In the genomic region with DNA sequence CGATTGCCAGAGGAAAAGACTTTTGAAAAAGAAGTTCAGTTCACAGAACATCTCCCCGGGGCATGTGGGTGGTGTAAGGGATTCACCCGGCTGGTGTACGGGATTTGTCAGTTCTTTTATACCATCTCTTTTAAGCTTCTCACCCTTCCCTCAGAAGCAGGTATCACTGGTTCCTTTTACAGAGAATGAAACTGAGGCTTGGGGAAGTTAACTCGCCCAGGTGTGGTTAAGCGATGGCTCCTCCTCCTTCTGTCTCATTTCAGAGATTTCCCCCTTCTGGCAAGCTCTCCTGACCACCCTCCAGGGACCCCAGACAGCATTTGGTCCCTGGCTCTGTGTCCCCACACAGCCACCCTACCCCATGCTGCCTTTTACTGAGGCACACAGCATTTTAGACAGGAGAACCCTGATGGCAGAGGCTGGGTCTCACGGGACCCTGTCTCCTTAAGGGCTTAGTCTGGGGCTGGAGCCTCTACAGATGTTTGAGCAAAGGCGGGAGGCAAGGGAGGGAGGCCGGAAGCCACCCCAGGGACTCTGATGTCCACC, we compare ENCODE assay signal across 8 cellular contexts. TPM values are rescaled to one million over a fixed set of nuclear protein-coding genes. Genes with fewer than 3 reads are reported as not detected.
DNase-seq lines count a peak whose midpoint lies in the region; ATAC-seq, FAIRE-seq and TF ChIP-seq lines count a peak whose summit lies in the region.

No MANE protein-coding gene starts in this region.

- peak; percentile 23 for ATAC-seq in GM18873 (IDR thresholded peaks at IDR 0.05; ENCODE audit: low FRiP score, unreplicated experiment)
- ATAC-seq in HG03066 (IDR thresholded peaks at IDR 0.05; ENCODE audit: low read depth, unreplicated experiment), result peak; percentile 32
- peak; percentile 25 for ATAC-seq in activated CD8-positive, alpha-beta T cell treated with anti-CD3 and anti-CD28 coated beads, Interleukin-2, amount 10 ng/mL, durations not matched to agents 7 days and 5 days

- H3K36me3 Mint-ChIP-seq in activated CD8-positive, alpha-beta T cell treated with anti-CD3 and anti-CD28 coated beads, Interleukin-2, amount 10 ng/mL, durations not matched to agents 7 days and 5 days (ENCODE audit: low read depth), result peaks cover 10% of the 10 kb centered on the region

- H3K36me3 ChIP-seq in mesendoderm (ENCODE audit: control insufficient read depth, insufficient read depth, low read length) (no peaks in the 10 kb centered on the region), testis (ENCODE audit: low read depth, missing control alignments) (no peaks in the 10 kb centered on the region)

- no CpG with 5 or more reads among the region's 9 CpGs for WGBS in mesendoderm (ENCODE audit: extremely low coverage, insufficient coverage, low lambda C conversion rate)
- 60 to 72% methylated on average over 9 of the region's 9 CpGs for WGBS in testis, 2 donors

- DNase-seq in activated CD8-positive, alpha-beta T cell treated with anti-CD3 and anti-CD28 coated beads, Interleukin-2, amount 10 ng/mL, durations not matched to agents 7 days and 5 days, result peak; percentile 66
- no peak for DNase-seq in mesendoderm
- no peak for DNase-seq in testis
- no peak for DNase-seq in SHP77 (lab: John Stamatoyannopoulos, UW)
- no peak for DNase-seq in urothelium cell line (ENCODE audit: low spot score)
- no peak for DNase-seq in AML-193 (lab: John Stamatoyannopoulos, UW)

- no peak overlapping the region for H3K4me2 ChIP-seq in mesendoderm (ENCODE audit: low read length)

- no peaks in the 10 kb centered on the region for H3K27me3 ChIP-seq in mesendoderm (ENCODE audit: insufficient read depth, low read length, poor library complexity)
- no peaks in the 10 kb centered on the region for H3K27me3 ChIP-seq in testis

- no peak overlapping the region for H2AK5ac ChIP-seq in mesendoderm (ENCODE audit: low read length)

- H3K9me3 ChIP-seq in testis, result no peaks in the 10 kb centered on the region

- H2BK15ac ChIP-seq in mesendoderm (replicated peaks; ENCODE audit: low read depth), result no peak overlapping the region

- no peak overlapping the region for H2BK5ac ChIP-seq in mesendoderm (ENCODE audit: low read length)

- peak overlapping the region; percentile 99 for H3K27ac Mint-ChIP-seq in activated CD8-positive, alpha-beta T cell treated with anti-CD3 and anti-CD28 coated beads, Interleukin-2, amount 10 ng/mL, durations not matched to agents 7 days and 5 days

- intact Hi-C loops in testis (cut with DNase I; ENCODE audit: low total_unique reads), result no loop called here

- no peak for FAIRE-seq in urothelium cell line (lab: Jason Lieb, UNC)

- H3K79me2 ChIP-seq in mesendoderm (ENCODE audit: control insufficient read depth, insufficient read depth, low read length), result no peaks in the 10 kb centered on the region

- no peak overlapping the region for H4K5ac ChIP-seq in mesendoderm (ENCODE audit: low read length)

- H3K4me1 Mint-ChIP-seq in activated CD8-positive, alpha-beta T cell treated with anti-CD3 and anti-CD28 coated beads, Interleukin-2, amount 10 ng/mL, durations not matched to agents 7 days and 5 days (ENCODE audit: low read depth), result peaks cover 86% of the 10 kb centered on the region

- no peak overlapping the region for H2BK120ac ChIP-seq in mesendoderm (ENCODE audit: low read depth, low read length)

- no peak overlapping the region for H3K18ac ChIP-seq in mesendoderm (ENCODE audit: low read length)

- H3K9me3 Mint-ChIP-seq in activated CD8-positive, alpha-beta T cell treated with anti-CD3 and anti-CD28 coated beads, Interleukin-2, amount 10 ng/mL, durations not matched to agents 7 days and 5 days (ENCODE audit: insufficient read depth), result no peaks in the 10 kb centered on the region

- no peaks in the 10 kb centered on the region for H3K79me1 ChIP-seq in mesendoderm (ENCODE audit: low read length)

- POLR2A ChIA-PET in activated CD8-positive, alpha-beta T cell treated with anti-CD3 and anti-CD28 coated beads, Interleukin-2, amount 10 ng/mL, durations not matched to agents 7 days and 5 days (lab: Charles Lee), result interaction anchor here (0.7 to 4.9 kb wide), 12 partner anchors 10 to 506 kb away, joined by 3 to 57 read pairs (median 9); partner anchors contain the start of gene HP1BP3

- TF ChIP-seq CTCF in testis (IDR thresholded peaks at IDR 0.05), result no peak

- H3K4me3 Mint-ChIP-seq in activated CD8-positive, alpha-beta T cell treated with anti-CD3 and anti-CD28 coated beads, Interleukin-2, amount 10 ng/mL, durations not matched to agents 7 days and 5 days, result peak overlapping the region; percentile 73

- peak overlapping the region; percentile 44 for H3K56ac ChIP-seq in mesendoderm (ENCODE audit: low read length)

- no peak overlapping the region for H3K23ac ChIP-seq in mesendoderm (ENCODE audit: low read length)

- H3K4me3 ChIP-seq in mesendoderm (ENCODE audit: low read length) (no peak overlapping the region), testis (no peak overlapping the region)

- H3K27me3 Mint-ChIP-seq in activated CD8-positive, alpha-beta T cell treated with anti-CD3 and anti-CD28 coated beads, Interleukin-2, amount 10 ng/mL, durations not matched to agents 7 days and 5 days (ENCODE audit: low read depth), result no peaks in the 10 kb centered on the region

- H3K9ac ChIP-seq in mesendoderm (ENCODE audit: low read length), result peak overlapping the region; percentile 3

- H3K4ac ChIP-seq in mesendoderm (ENCODE audit: low read depth, low read length), result no peak overlapping the region

- TF ChIP-seq POLR2A in testis (IDR thresholded peaks at IDR 0.05), result no peak

- H4K8ac ChIP-seq in mesendoderm (ENCODE audit: low read depth, low read length), result no peak overlapping the region

- H3K4me1 ChIP-seq in mesendoderm (ENCODE audit: control insufficient read depth, low read depth, low read length), result peaks cover 13% of the 10 kb centered on the region
- peaks cover 48% of the 10 kb centered on the region for H3K4me1 ChIP-seq in testis

- H3K27ac ChIP-seq in mesendoderm (ENCODE audit: low read depth, low read length) (no peak overlapping the region), testis (peak overlapping the region; percentile 49 to 84)

- CTCF ChIA-PET in activated CD8-positive, alpha-beta T cell treated with anti-CD3 and anti-CD28 coated beads, Interleukin-2, amount 10 ng/mL, durations not matched to agents 7 days and 5 days (lab: Charles Lee), result interaction anchor here (0.9 to 6.4 kb wide), 11 partner anchors 14 to 77 kb away, joined by 3 to 91 read pairs (median 12); no protein-coding TSS in a partner anchor

RNA-seq across cellular contexts. Expression of gene ECE1, which starts 2.8 kb away (rescaled TPM):
- total RNA-seq in activated CD8-positive, alpha-beta T cell treated with anti-CD3 and anti-CD28 coated beads, Interleukin-2, amount 10 ng/mL, durations not matched to agents 7 days and 5 days, result 10 to 100 TPM; 70.9 to 72.5 TPM
- 19.2 TPM for polyA plus RNA-seq in mesendoderm (2013, experiment 1 of 2)
- 19.4 TPM for polyA plus RNA-seq in mesendoderm (2013, experiment 2 of 2)
- total RNA-seq in testis, result 100 to 1,000 TPM in 1 of 2 donors, 10 to 100 TPM in 1; 96.4 to 101 TPM
- 66.1 TPM for polyA plus RNA-seq in testis (ENCODE audit: insufficient read depth, low read depth, low replicate concordance)
